9 cellular contexts compared by ENCODE assay signal in genomic region chr4:89055157-89056080, GRCh38.
DNase-seq lines count a peak whose midpoint lies in the region; ATAC-seq and TF ChIP-seq lines count a peak whose summit lies in the region.
"Had no signal": no experiment of that assay in that cellular context is flagged by ENCODE, and none has a peak within 500 bp of the region (broad histone marks: within the 10 kb centered on the region; RNA-seq: fewer than 3 reads in every experiment).

No MANE protein-coding gene starts in this region.

- H2AFZ ChIP-seq in Loucy (ENCODE audit: low read length), result no peak overlapping the region

- H3K9ac ChIP-seq in Loucy (ENCODE audit: low read depth, low read length, poor library complexity, severe bottlenecking), result peak overlapping the region; percentile 73

- H3K4me1 ChIP-seq in Loucy (ENCODE audit: insufficient read depth, low read length, poor library complexity, severe bottlenecking), result peaks cover 3% of the 10 kb centered on the region

- TF ChIP-seq POLR2A in erythroblast (IDR thresholded peaks at IDR 0.05; ENCODE audit: low read length), result no peak

- H3K36me3 ChIP-seq in Loucy (ENCODE audit: insufficient read depth, low read length), result no peaks in the 10 kb centered on the region

- H4K20me1 ChIP-seq in Loucy (ENCODE audit: insufficient read depth, low read length, poor library complexity, severe bottlenecking), result no peaks in the 10 kb centered on the region

- ATAC-seq in GM18519 (IDR thresholded peaks at IDR 0.05; ENCODE audit: low FRiP score, unreplicated experiment), result no peak

- DNase-seq in erythroblast (lab: John Stamatoyannopoulos, UW) (peak; percentile 11 to 25), pons (ENCODE audit: low spot score) (peak; percentile 3), head of caudate nucleus (no peak), NCI-H748 (lab: John Stamatoyannopoulos, UW; ENCODE audit: unreplicated experiment) (no peak)
- DNase-seq in activated CD4-positive, CD25-positive, alpha-beta regulatory T cell (lab: John Stamatoyannopoulos, UW), result no peak
- DNase-seq: cortex of kidney had no signal

- intact Hi-C loops in head of caudate nucleus (cut with DNase I), result no loop called here

- H3K9me2 ChIP-seq in Loucy (replicated peaks; ENCODE audit: low read depth, low read length), result no peaks in the 10 kb centered on the region

- TF ChIP-seq CTCF in Loucy (conservative IDR thresholded peaks at IDR 0.05; ENCODE audit: low read length), result no peak

- H3K4me3 ChIP-seq in GM08714 (ENCODE audit: low read length) (peak overlapping the region; percentile 41; the same call in 1 of the 2 replicates), Loucy (ENCODE audit: low read length, poor library complexity, severe bottlenecking) (peak overlapping the region; percentile 78)

- no peaks in the 10 kb centered on the region for H3F3A ChIP-seq in Loucy (ENCODE audit: low read depth)

- no peaks in the 10 kb centered on the region for H3K27me3 ChIP-seq in Loucy (ENCODE audit: insufficient read depth, low read length, poor library complexity, severe bottlenecking)

- H3K9me3 ChIP-seq in Loucy (ENCODE audit: insufficient read depth, low read depth, low read length), result no peaks in the 10 kb centered on the region

- peaks cover 47% of the 10 kb centered on the region; the same call in 1 of the 2 replicates for H3K79me2 ChIP-seq in Loucy (ENCODE audit: insufficient read depth, low read length)

- peak overlapping the region; percentile 81 for H3K4me2 ChIP-seq in Loucy (ENCODE audit: low read depth, low read length, poor library complexity, severe bottlenecking)

Comparison
In these comparisons a context has a peak if more than half of its experiments do, and no peak if none do; other contexts are left out.
1. DNase-seq: peak in erythroblast (2 of 2) and pons (single experiment); none in head of caudate nucleus (0 of 42), NCI-H748 (single experiment) and activated CD4-positive, CD25-positive, alpha-beta regulatory T cell (0 of 4).